1 cellular context compared by ENCODE assay signal in the genomic region with DNA sequence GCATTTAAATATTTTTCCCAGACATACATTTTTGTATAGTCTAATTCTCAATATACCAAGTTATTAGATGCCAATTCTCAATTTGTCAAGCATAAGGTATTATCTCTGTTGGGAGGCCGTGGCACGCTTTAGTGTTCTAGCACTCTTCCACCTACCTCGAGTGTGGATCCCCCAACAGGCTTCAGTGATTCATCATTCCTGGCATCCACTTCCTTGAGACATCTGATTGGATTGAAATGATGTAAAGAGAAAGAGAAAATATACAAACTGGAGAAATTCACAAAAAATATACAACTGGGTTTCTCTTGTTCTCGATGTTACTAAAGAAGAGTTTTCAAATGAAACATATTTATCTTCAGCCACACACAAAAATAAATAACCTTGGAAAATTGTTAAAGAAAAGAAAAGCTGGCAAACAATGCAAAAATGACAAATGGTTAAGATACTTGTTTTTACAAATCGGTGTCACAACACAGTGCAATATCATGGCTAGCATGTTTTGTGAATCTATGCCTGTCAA.
TF ChIP-seq lines count a peak whose summit lies in the region.

No MANE protein-coding gene starts in this region.

TF ChIP-seq in H1, 55 proteins besides CTCF, POLR2A, EP300 and RAD21 (continued from another document):
- TF ChIP-seq, protein P1, sequence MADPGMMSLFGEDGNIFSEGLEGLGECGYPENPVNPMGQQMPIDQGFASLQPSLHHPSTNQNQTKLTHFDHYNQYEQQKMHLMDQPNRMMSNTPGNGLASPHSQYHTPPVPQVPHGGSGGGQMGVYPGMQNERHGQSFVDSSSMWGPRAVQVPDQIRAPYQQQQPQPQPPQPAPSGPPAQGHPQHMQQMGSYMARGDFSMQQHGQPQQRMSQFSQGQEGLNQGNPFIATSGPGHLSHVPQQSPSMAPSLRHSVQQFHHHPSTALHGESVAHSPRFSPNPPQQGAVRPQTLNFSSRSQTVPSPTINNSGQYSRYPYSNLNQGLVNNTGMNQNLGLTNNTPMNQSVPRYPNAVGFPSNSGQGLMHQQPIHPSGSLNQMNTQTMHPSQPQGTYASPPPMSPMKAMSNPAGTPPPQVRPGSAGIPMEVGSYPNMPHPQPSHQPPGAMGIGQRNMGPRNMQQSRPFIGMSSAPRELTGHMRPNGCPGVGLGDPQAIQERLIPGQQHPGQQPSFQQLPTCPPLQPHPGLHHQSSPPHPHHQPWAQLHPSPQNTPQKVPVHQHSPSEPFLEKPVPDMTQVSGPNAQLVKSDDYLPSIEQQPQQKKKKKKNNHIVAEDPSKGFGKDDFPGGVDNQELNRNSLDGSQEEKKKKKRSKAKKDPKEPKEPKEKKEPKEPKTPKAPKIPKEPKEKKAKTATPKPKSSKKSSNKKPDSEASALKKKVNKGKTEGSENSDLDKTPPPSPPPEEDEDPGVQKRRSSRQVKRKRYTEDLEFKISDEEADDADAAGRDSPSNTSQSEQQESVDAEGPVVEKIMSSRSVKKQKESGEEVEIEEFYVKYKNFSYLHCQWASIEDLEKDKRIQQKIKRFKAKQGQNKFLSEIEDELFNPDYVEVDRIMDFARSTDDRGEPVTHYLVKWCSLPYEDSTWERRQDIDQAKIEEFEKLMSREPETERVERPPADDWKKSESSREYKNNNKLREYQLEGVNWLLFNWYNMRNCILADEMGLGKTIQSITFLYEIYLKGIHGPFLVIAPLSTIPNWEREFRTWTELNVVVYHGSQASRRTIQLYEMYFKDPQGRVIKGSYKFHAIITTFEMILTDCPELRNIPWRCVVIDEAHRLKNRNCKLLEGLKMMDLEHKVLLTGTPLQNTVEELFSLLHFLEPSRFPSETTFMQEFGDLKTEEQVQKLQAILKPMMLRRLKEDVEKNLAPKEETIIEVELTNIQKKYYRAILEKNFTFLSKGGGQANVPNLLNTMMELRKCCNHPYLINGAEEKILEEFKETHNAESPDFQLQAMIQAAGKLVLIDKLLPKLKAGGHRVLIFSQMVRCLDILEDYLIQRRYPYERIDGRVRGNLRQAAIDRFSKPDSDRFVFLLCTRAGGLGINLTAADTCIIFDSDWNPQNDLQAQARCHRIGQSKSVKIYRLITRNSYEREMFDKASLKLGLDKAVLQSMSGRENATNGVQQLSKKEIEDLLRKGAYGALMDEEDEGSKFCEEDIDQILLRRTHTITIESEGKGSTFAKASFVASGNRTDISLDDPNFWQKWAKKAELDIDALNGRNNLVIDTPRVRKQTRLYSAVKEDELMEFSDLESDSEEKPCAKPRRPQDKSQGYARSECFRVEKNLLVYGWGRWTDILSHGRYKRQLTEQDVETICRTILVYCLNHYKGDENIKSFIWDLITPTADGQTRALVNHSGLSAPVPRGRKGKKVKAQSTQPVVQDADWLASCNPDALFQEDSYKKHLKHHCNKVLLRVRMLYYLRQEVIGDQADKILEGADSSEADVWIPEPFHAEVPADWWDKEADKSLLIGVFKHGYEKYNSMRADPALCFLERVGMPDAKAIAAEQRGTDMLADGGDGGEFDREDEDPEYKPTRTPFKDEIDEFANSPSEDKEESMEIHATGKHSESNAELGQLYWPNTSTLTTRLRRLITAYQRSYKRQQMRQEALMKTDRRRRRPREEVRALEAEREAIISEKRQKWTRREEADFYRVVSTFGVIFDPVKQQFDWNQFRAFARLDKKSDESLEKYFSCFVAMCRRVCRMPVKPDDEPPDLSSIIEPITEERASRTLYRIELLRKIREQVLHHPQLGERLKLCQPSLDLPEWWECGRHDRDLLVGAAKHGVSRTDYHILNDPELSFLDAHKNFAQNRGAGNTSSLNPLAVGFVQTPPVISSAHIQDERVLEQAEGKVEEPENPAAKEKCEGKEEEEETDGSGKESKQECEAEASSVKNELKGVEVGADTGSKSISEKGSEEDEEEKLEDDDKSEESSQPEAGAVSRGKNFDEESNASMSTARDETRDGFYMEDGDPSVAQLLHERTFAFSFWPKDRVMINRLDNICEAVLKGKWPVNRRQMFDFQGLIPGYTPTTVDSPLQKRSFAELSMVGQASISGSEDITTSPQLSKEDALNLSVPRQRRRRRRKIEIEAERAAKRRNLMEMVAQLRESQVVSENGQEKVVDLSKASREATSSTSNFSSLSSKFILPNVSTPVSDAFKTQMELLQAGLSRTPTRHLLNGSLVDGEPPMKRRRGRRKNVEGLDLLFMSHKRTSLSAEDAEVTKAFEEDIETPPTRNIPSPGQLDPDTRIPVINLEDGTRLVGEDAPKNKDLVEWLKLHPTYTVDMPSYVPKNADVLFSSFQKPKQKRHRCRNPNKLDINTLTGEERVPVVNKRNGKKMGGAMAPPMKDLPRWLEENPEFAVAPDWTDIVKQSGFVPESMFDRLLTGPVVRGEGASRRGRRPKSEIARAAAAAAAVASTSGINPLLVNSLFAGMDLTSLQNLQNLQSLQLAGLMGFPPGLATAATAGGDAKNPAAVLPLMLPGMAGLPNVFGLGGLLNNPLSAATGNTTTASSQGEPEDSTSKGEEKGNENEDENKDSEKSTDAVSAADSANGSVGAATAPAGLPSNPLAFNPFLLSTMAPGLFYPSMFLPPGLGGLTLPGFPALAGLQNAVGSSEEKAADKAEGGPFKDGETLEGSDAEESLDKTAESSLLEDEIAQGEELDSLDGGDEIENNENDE (IDR thresholded peaks at IDR 0.05; ENCODE audit: insufficient replicate concordance, low read length), result no peak
- TF ChIP-seq MAFK (IDR thresholded peaks at IDR 0.05; ENCODE audit: low read depth, low read length), result no peak
